Comparison of ENCODE assay signal across 2 cellular contexts in the genomic region with DNA sequence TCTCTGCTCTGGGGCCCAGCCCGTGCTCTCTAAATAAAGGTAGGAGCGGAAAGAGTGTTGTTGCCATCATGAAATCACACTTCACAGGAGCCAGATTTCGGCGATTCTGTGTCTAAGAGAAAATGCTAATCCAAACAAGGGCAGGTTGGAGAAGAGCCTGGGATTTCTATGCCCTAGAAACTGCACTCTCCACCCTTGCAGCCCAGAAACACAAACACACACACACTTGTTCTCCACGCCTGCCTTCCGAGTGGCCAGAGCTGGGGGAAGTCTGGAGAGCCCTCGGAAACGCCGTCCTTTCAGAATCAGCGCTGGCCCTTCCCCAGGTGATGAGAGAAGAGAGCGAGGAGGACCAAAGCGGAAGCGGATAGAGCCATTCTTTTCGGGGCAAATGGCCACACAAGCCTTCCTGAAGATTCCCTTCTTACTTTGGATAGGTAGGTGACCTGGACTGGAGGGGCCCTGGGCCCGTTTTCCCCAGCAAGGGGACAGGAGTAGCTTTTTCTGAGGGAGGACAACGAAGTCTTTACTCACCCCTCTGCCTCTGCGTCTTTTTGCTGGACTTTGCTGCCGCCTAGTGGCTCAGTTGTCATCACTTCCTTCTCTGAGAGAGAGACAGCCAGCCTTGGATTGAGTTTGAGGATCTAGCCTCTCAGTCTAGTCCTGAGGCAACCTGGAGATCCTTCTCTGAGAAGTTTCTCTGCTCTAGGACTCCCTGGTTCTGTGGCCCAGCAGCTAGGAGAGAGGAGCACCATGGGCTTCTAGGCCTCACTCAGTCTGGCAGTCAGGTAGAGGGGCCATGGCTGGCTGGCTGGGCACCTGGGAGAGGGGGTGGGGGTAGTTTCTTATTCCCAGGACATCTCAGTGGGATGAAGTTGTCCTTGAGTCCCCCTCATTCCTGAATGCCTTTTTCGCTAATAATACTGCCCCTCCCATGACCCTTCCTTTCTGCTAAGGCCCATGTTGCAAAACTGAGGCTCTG.
TF ChIP-seq lines count a peak whose summit lies in the region.

No MANE protein-coding gene starts in this region.

TF ChIP-seq in GM12891, 5 proteins besides CTCF, POLR2A, EP300 and RAD21:
- no peak for TF ChIP-seq POU2F2 (IDR thresholded peaks at IDR 0.05; ENCODE audit: low read depth, low read length)
- TF ChIP-seq SPI1 (IDR thresholded peaks at IDR 0.05; ENCODE audit: low read depth, low read length): 0 out of 2 replicates have a peak, but pooled peaks have one; percentile 48

TF ChIP-seq in H1, 55 proteins besides CTCF, POLR2A, EP300 and RAD21:
- no peak for TF ChIP-seq KDM5A (IDR thresholded peaks at IDR 0.05; ENCODE audit: low read length)
- peak; percentile 49; the same call in 1 of the 2 replicates for TF ChIP-seq CREB1 (IDR thresholded peaks at IDR 0.05)
- no peak for TF ChIP-seq RBBP5 (IDR thresholded peaks at IDR 0.05; ENCODE audit: borderline replicate concordance, low read depth, low read length)
- TF ChIP-seq RXRA (IDR thresholded peaks at IDR 0.05; ENCODE audit: insufficient read depth, low read depth, low read length): no peak
- TF ChIP-seq ASH2L (IDR thresholded peaks at IDR 0.05; ENCODE audit: low read length): no peak
- TF ChIP-seq SRF (IDR thresholded peaks at IDR 0.05; ENCODE audit: low read depth, low read length): no peak
- TF ChIP-seq YY1 (IDR thresholded peaks at IDR 0.05; ENCODE audit: low read depth, low read length): 0 out of 2 replicates have a peak, but pooled peaks have one; percentile 38
- no peak for TF ChIP-seq POU5F1 (IDR thresholded peaks at IDR 0.05; ENCODE audit: low read depth, low read length)
- no peak for TF ChIP-seq EZH2 (IDR thresholded peaks at IDR 0.05; ENCODE audit: low read depth, low read length, severe bottlenecking)
